ENCODE assay signal across 24 cellular contexts in the genomic region with DNA sequence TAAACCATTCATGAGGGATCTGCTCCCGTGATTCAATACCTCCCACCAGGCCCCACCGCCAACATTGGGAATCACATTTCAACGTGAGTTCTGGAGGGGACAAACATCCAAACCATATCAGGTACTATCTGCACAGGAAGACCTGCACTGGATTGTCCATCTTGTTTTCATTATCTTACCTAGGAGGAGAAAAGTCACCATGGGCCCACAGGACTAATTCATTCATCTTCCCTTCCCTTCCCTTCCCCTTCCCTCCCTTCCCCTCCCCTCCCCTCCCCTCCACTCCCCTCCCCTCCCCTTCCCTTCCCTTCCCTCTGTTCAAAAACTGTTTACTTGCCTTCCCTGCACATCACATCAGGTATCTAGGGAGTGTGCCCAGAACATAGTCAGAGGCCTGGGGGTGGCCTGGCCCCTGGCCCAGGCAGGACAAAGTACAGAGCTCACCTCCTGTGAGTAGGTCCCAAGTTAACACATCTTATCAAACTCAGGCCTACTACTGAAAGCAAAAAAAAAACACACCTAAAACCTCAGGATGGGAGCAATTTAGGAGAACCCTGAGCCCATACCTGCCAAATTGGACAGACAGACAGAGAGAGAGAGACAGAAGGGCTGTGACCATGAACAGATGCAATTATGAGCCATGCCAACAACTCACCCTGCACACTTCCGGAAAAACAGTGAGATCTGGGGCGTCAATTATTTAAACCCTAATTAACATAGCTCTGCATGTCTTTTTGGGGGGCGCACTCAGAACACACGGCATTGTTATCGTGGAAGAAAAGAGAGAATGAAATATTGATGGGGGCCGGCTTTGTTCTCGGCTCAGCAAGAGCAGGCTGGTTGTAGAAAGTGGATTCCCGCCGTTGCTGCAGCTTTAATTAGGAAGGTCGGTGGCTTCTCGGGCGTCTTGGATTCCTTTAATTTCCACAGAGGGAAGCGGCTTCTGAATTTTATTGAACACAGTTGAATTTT.
DNase-seq lines count a peak whose midpoint lies in the region; ATAC-seq, FAIRE-seq and TF ChIP-seq lines count a peak whose summit lies in the region.
"Had no signal": no experiment of that assay in that cellular context is flagged by ENCODE, and none has a peak within 500 bp of the region (broad histone marks: within the 10 kb centered on the region; RNA-seq: fewer than 3 reads in every experiment).

No MANE protein-coding gene starts in this region.

- H3K9me3 ChIP-seq in right lobe of liver: no peaks in the 10 kb centered on the region
- H3K9me3 ChIP-seq in pancreas: no peaks in the 10 kb centered on the region
- H3K9me3 ChIP-seq: BLaER1, MG63 had no signal

- H3K4me3 ChIP-seq in coronary artery (peak overlapping the region; percentile 55), right lobe of liver (no peak overlapping the region), pancreas (no peak overlapping the region)
- H3K4me3 ChIP-seq: BLaER1, GM23338, MG63 had no signal

- DNase-seq in coronary artery (ENCODE audit: low spot score) (peak; percentile 26), right lobe of liver (peak; percentile 71 to 83 (median 82)), pancreas (peak; percentile 37 to 77 (median 67)), NCI-H446 (lab: John Stamatoyannopoulos, UW) (no peak), NAMALWA (ENCODE audit: low spot score) (no peak)
- no peak for DNase-seq in activated naive CD4-positive, alpha-beta T cell treated with anti-CD3 and anti-CD28 coated beads, Interleukin-2, amount 50 U/mL, for 16 hours
- DNase-seq: CD4-positive, alpha-beta T cell; H9; KG1; MG63; NCI-H2029; NCI-H446 treated with DMSO at 0.1 percent for 48 hours; NCI-H526; NCI-H82; Right ventricle myocardium superior; RPMI8226 had no signal

- no peak for TF ChIP-seq CTCF in VCaP (conservative IDR thresholded peaks at IDR 0.05)
- TF ChIP-seq CTCF in coronary artery (IDR thresholded peaks at IDR 0.05): no peak
- TF ChIP-seq CTCF in right lobe of liver (IDR thresholded peaks at IDR 0.05): no peak
- TF ChIP-seq CTCF in pancreas (IDR thresholded peaks at IDR 0.05): no peak

- peaks cover 0 to 8% (median 4%) of the 10 kb centered on the region in 4 donors for H3K4me1 ChIP-seq in right lobe of liver
- H3K4me1 ChIP-seq in pancreas: peaks cover 0 to 4% (median 0%) of the 10 kb centered on the region in 3 donors

- H3K36me3 ChIP-seq in right lobe of liver (no peaks in the 10 kb centered on the region), pancreas (no peaks in the 10 kb centered on the region)
- H3K36me3 ChIP-seq: BLaER1, MG63 had no signal

- no peak for FAIRE-seq in pancreas (lab: Jason Lieb, UNC)
- FAIRE-seq: A204.1, D721Med, GM18507, HTR-8/SVneo had no signal

- WGBS in right lobe of liver (ENCODE audit: insufficient coverage, low coverage, low lambda C conversion rate, missing lambda C conversion rate): 55% methylated on average over 15 of the region's 16 CpGs
- WGBS in pancreas, 2 donors: 38 to 39% methylated on average over 16 of the region's 16 CpGs

- ATAC-seq in right lobe of liver (peak; percentile 97 to 99 (median 98)), pancreas (peak; percentile 90 to 99 (median 95)), HG03280 (IDR thresholded peaks at IDR 0.05; ENCODE audit: unreplicated experiment) (no peak)
- ATAC-seq: GM23338 had no signal

- intact Hi-C loops in right lobe of liver (cut with DNase I) (no loop called here), pancreas (cut with DNase I) (no loop called here)

- H3K27ac ChIP-seq in VCaP (peak overlapping the region; percentile 16; the same call in 1 of the 2 replicates), coronary artery (no peak overlapping the region), right lobe of liver (peak overlapping the region in 1 of 3 donors; percentile 62), pancreas (no peak overlapping the region)

- H3K27me3 ChIP-seq in right lobe of liver: no peaks in the 10 kb centered on the region
- no peaks in the 10 kb centered on the region for H3K27me3 ChIP-seq in pancreas
- H3K27me3 ChIP-seq: BLaER1, MG63 had no signal

- no peak for TF ChIP-seq POLR2A in right lobe of liver (IDR thresholded peaks at IDR 0.05)

Comparison
In these comparisons a context has a peak if more than half of its experiments do, and no peak if none do; other contexts are left out.
1. DNase-seq: peak in coronary artery (single experiment), right lobe of liver (3 of 3) and pancreas (6 of 6); none in activated naive CD4-positive, alpha-beta T cell treated with anti-CD3 and anti-CD28 coated beads, Interleukin-2, amount 50 U/mL, for 16 hours (single experiment), NCI-H446 (0 of 2) and NAMALWA (single experiment).